ENCODE assay signal across 16 cellular contexts in the genomic region with DNA sequence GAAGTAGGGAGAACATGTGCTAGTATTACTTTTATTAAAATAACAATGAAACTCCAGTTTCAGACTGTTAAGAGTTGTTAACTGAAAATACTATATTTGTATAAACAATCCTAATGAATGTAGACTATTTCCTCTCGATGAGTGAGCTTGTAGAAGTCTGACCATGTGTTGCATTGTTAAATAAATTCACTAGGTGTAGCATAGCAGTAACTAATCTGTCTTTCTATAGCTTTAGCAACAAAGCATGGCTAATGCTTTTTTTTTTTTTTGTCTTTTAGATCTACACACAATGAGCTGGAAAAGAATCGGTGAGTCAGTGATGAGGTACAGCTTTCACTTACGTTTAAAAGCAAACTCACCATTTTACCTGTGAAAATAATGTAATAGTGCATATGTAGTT. TPM values are rescaled to one million over a fixed set of nuclear protein-coding genes. Genes with fewer than 3 reads are reported as not detected.
A peak's percentile ranks its signal among the peaks of the same experiment; 100 is the strongest.
DNase-seq lines count a peak whose midpoint lies in the region; ATAC-seq and TF ChIP-seq lines count a peak whose summit lies in the region.
"Had no signal": no experiment of that assay in that cellular context is flagged by ENCODE, and none has a peak within 500 bp of the region (broad histone marks: within the 10 kb centered on the region; RNA-seq: fewer than 3 reads in every experiment).

No MANE protein-coding gene starts in this region.

- H2BK15ac ChIP-seq in mesendoderm (replicated peaks; ENCODE audit: low read depth) = no peak overlapping the region

- no peaks in the 10 kb centered on the region for H3K79me2 ChIP-seq in mesendoderm (ENCODE audit: control insufficient read depth, insufficient read depth, low read length)

- no peak overlapping the region for H4K8ac ChIP-seq in mesendoderm (ENCODE audit: low read depth, low read length)

- no peak overlapping the region for H3K4ac ChIP-seq in mesendoderm (ENCODE audit: low read depth, low read length)

- H3K79me1 ChIP-seq in mesendoderm (ENCODE audit: low read length) = no peaks in the 10 kb centered on the region

- CTCF ChIA-PET in HEK293T (lab: Yijun Ruan, JAX) = interaction anchor here (1.0 to 1.1 kb wide), 2 partner anchors 13 to 24 kb away, joined by 3 to 4 read pairs; no protein-coding TSS in a partner anchor

- no peaks in the 10 kb centered on the region for H3K36me3 ChIP-seq in endocrine pancreas (ENCODE audit: control insufficient read depth, insufficient read depth, low read length)
- no peaks in the 10 kb centered on the region for H3K36me3 ChIP-seq in mesendoderm (ENCODE audit: control insufficient read depth, insufficient read depth, low read length)
- no peaks in the 10 kb centered on the region for H3K36me3 ChIP-seq in transverse colon

- H2BK5ac ChIP-seq in mesendoderm (ENCODE audit: low read length) = no peak overlapping the region

- ATAC-seq in activated CD4-positive, CD25-positive, alpha-beta regulatory T cell treated with anti-CD3 and anti-CD28 coated beads, Interleukin-2, amount 50 U/mL, for 24 hours = peak; percentile 42 to 49
- no peak for ATAC-seq in HG03571 (IDR thresholded peaks at IDR 0.05; ENCODE audit: unreplicated experiment)
- ATAC-seq: CD8-positive, alpha-beta T cell; HepG2 had no signal

- H3K4me3 ChIP-seq in endocrine pancreas (ENCODE audit: control insufficient read depth, insufficient read depth, low read length) (peak overlapping the region; percentile 31), mesendoderm (ENCODE audit: low read length) (no peak overlapping the region), transverse colon (no peak overlapping the region)
- H3K4me3 ChIP-seq: BLaER1 treated with 17β-estradiol and CSF1 and Interleukin-3, amounts not matched to agents 10 nM and 100 nM had no signal

- H3K27me3 ChIP-seq in endocrine pancreas (ENCODE audit: control insufficient read depth, insufficient read depth, low read length) (no peaks in the 10 kb centered on the region), mesendoderm (ENCODE audit: insufficient read depth, low read length, poor library complexity) (no peaks in the 10 kb centered on the region), transverse colon (no peaks in the 10 kb centered on the region)
- H3K27me3 ChIP-seq: BLaER1 treated with 17β-estradiol and CSF1 and Interleukin-3, amounts not matched to agents 10 nM and 100 nM had no signal

- H3K4me1 ChIP-seq in endocrine pancreas (ENCODE audit: control insufficient read depth, insufficient read depth, low read length) (peaks cover 18% of the 10 kb centered on the region), mesendoderm (ENCODE audit: control insufficient read depth, low read depth, low read length) (peaks cover 5% of the 10 kb centered on the region), transverse colon (peaks cover 0 to 10% (median 3%) of the 10 kb centered on the region in 4 donors)
- H3K4me1 ChIP-seq: BLaER1 treated with 17β-estradiol and CSF1 and Interleukin-3, amounts not matched to agents 10 nM and 100 nM had no signal

- POLR2A ChIA-PET in HEK293T (lab: Yijun Ruan, JAX) = no interaction called here

- H2BK120ac ChIP-seq in mesendoderm (ENCODE audit: low read depth, low read length) = no peak overlapping the region

- no peak overlapping the region for H3K18ac ChIP-seq in mesendoderm (ENCODE audit: low read length)

- TF ChIP-seq EP300 in transverse colon (IDR thresholded peaks at IDR 0.05; ENCODE audit: low read depth) = no peak

- DNase-seq in activated CD4-positive, CD25-positive, alpha-beta regulatory T cell (lab: John Stamatoyannopoulos, UW) = no peak
- DNase-seq in RKO (ENCODE audit: low spot score) (peak; percentile 18), mesendoderm (peak; percentile 8), HEK293T (ENCODE audit: extremely low spot score) (no peak), transverse colon (no peak)
- DNase-seq: 8988T; Calu3; CD8-positive, alpha-beta T cell; DMS79 treated with DMSO at 0.1 percent for 48 hours; GF-D8; H9 had no signal

- intact Hi-C loops in transverse colon (cut with DNase I; ENCODE audit: low total_unique reads) = no loop called here

- no peak overlapping the region for H2AK5ac ChIP-seq in mesendoderm (ENCODE audit: low read length)

- TF ChIP-seq CTCF in transverse colon (IDR thresholded peaks at IDR 0.05) = no peak

- H3K9ac ChIP-seq in endocrine pancreas (ENCODE audit: control insufficient read depth, insufficient read depth, low read length) (no peak overlapping the region), mesendoderm (ENCODE audit: low read length) (no peak overlapping the region)
- H3K9ac ChIP-seq: BLaER1 treated with 17β-estradiol and CSF1 and Interleukin-3, amounts not matched to agents 10 nM and 100 nM had no signal

- no peak overlapping the region for H3K56ac ChIP-seq in mesendoderm (ENCODE audit: low read length)

- H3K4me2 ChIP-seq in mesendoderm (ENCODE audit: low read length) = no peak overlapping the region
- H3K4me2 ChIP-seq: BLaER1 treated with 17β-estradiol and CSF1 and Interleukin-3, amounts not matched to agents 10 nM and 100 nM had no signal

- no peak for TF ChIP-seq POLR2A in transverse colon (IDR thresholded peaks at IDR 0.05)

- H3K27ac ChIP-seq in mesendoderm (ENCODE audit: low read depth, low read length) (no peak overlapping the region), transverse colon (no peak overlapping the region)
- H3K27ac ChIP-seq: BLaER1 treated with 17β-estradiol and CSF1 and Interleukin-3, amounts not matched to agents 10 nM and 100 nM had no signal

- no peak overlapping the region for H3K23ac ChIP-seq in mesendoderm (ENCODE audit: low read length)

- no peaks in the 10 kb centered on the region for H3K9me3 ChIP-seq in endocrine pancreas (ENCODE audit: control insufficient read depth, low read length)
- no peaks in the 10 kb centered on the region for H3K9me3 ChIP-seq in transverse colon
- H3K9me3 ChIP-seq: BLaER1 treated with 17β-estradiol and CSF1 and Interleukin-3, amounts not matched to agents 10 nM and 100 nM had no signal

- in situ Hi-C loops in transverse colon (cut with MboI; ENCODE audit: low pct_ligation_motif_present in 1 of 4, low pct_unique_long_range_greater_than_20kb in 1 of 4, low sequenced_read_pairs in 3 of 4) = no loop called here

- no CpG with 5 or more reads among the region's 3 CpGs for WGBS in mesendoderm (ENCODE audit: extremely low coverage, insufficient coverage, low lambda C conversion rate)
- WGBS in transverse colon (ENCODE audit: low coverage in 1 of 2), 2 donors = 88 to 91% methylated on average over 3 of the region's 3 CpGs

- H4K5ac ChIP-seq in mesendoderm (ENCODE audit: low read length) = no peak overlapping the region

TF ChIP-seq in HEK293T, 16 proteins besides CTCF, POLR2A, EP300 and RAD21:
- no peak for TF ChIP-seq HDGF (IDR thresholded peaks at IDR 0.05; ENCODE audit: borderline replicate concordance)
- TF ChIP-seq ARNT (IDR thresholded peaks at IDR 0.05) = no peak
- TF ChIP-seq ELF4 (IDR thresholded peaks at IDR 0.05) = no peak
- TF ChIP-seq SP1 (IDR thresholded peaks at IDR 0.05) = no peak
- no peak for TF ChIP-seq CTBP1 (IDR thresholded peaks at IDR 0.05; ENCODE audit: borderline replicate concordance)
- TF ChIP-seq LEF1 (IDR thresholded peaks at IDR 0.05; ENCODE audit: borderline replicate concordance) = no peak
- TF ChIP-seq FOXM1 (IDR thresholded peaks at IDR 0.05; ENCODE audit: borderline replicate concordance) = no peak
- no peak for TF ChIP-seq FOXA1 (IDR thresholded peaks at IDR 0.05)
- no peak for TF ChIP-seq SUZ12 (IDR thresholded peaks at IDR 0.05)
- TF ChIP-seq, protein P1, sequence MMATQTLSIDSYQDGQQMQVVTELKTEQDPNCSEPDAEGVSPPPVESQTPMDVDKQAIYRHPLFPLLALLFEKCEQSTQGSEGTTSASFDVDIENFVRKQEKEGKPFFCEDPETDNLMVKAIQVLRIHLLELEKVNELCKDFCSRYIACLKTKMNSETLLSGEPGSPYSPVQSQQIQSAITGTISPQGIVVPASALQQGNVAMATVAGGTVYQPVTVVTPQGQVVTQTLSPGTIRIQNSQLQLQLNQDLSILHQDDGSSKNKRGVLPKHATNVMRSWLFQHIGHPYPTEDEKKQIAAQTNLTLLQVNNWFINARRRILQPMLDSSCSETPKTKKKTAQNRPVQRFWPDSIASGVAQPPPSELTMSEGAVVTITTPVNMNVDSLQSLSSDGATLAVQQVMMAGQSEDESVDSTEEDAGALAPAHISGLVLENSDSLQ (IDR thresholded peaks at IDR 0.05) = no peak

RNA-seq across cellular contexts. Expression of a gene that starts 37.1 kb away (rescaled TPM):
- 4.7 TPM for polyA plus RNA-seq in mesendoderm (2013, experiment 1 of 2)
- 4.4 TPM for polyA plus RNA-seq in mesendoderm (2013, experiment 2 of 2)
- total RNA-seq in transverse colon = 10 to 100 TPM; 44.8 to 96.5 (median 65.3) TPM

Comparison
In these comparisons a context has a peak if more than half of its experiments do, and no peak if none do; other contexts are left out.
1. DNase-seq: peak in RKO (single experiment) and mesendoderm (single experiment); none in activated CD4-positive, CD25-positive, alpha-beta regulatory T cell (0 of 4), HEK293T (single experiment) and transverse colon (single experiment).